Comparison of ENCODE assay signal across 30 cellular contexts in genomic region chrX:148259990-148260389, GRCh38.
"Had no signal": no experiment of that assay in that cellular context is flagged by ENCODE, and none has a peak within 500 bp of the region (broad histone marks: within the 10 kb centered on the region; RNA-seq: fewer than 3 reads in every experiment).

No MANE protein-coding gene starts in this region.

- H3K36me3 ChIP-seq: brain microvascular endothelial cell, WERI-Rb-1 had no signal

- H3K27ac ChIP-seq: brain microvascular endothelial cell, coronary artery, dorsolateral prefrontal cortex, WERI-Rb-1 had no signal

- H3K4me1 Mint-ChIP-seq: activated T-helper 17 cell treated with anti-CD3 and anti-CD28 coated beads, Interleukin-2, amount 50 U/mL, for 72 hours; central memory CD8-positive, alpha-beta T cell; endodermal cell; T-helper 17 cell had no signal

- ATAC-seq: activated CD4-positive, CD25-positive, alpha-beta regulatory T cell treated with anti-CD3 and anti-CD28 coated beads, Interleukin-2, amount 50 U/mL, for 24 hours; activated CD8-positive, alpha-beta T cell treated with anti-CD3 and anti-CD28 coated beads for 36 hours; activated T-cell treated with anti-CD3 and anti-CD28 coated beads, Interleukin-2, amount 50 U/mL, for 4 hours; activated T-helper 17 cell treated with anti-CD3 and anti-CD28 coated beads, Interleukin-2, amount 50 U/mL, for 72 hours; esophagus mucosa; T-helper 17 cell had no signal

- H3K4me3 ChIP-seq: coronary artery, dorsolateral prefrontal cortex had no signal

- H3K4me3 Mint-ChIP-seq: activated B cell treated with CpG ODN at 0.5 μM for 24 hours; activated CD8-positive, alpha-beta T cell treated with anti-CD3 and anti-CD28 coated beads for 36 hours; activated naive CD8-positive, alpha-beta T cell; activated T-cell treated with anti-CD3 and anti-CD28 coated beads, Interleukin-2, amount 50 U/mL, for 4 hours; activated T-helper 17 cell treated with anti-CD3 and anti-CD28 coated beads, Interleukin-2, amount 50 U/mL, for 72 hours; central memory CD8-positive, alpha-beta T cell; dendritic cell treated with granulocyte-macrophage colony-stimulating factor and Interleukin-4, amounts not matched to agents 40 ng/mL and 50 ng/mL, for 4 days; endodermal cell; T-helper 17 cell; T-helper 2 cell treated with Interferon-gamma antibody and Interleukin-4, amounts not matched to agents 5 μg/mL and 100 μg/mL, for 36 hours had no signal

- DNase-seq: activated B cell treated with CpG ODN at 0.5 μM for 24 hours; activated CD4-positive, alpha-beta T cell treated with anti-CD3 and anti-CD28 coated beads for 48 hours; activated CD4-positive, alpha-beta T cell treated with anti-CD3 and anti-CD28 coated beads, Interleukin-2, amount 50 U/mL, for 1 hour; activated CD4-positive, alpha-beta T cell treated with anti-CD3 and anti-CD28 coated beads, Interleukin-2, amount 50 U/mL, for 48 hours; activated CD8-positive, alpha-beta memory T cell treated with anti-CD3 and anti-CD28 coated beads for 24 hours; activated CD8-positive, alpha-beta T cell treated with anti-CD3 and anti-CD28 coated beads for 36 hours; activated effector memory CD4-positive, alpha-beta T cell treated with Interleukin-2 at 50 U/mL for 16 hours; activated gamma-delta T cell treated with Interleukin-2 at 50 U/mL for 16 hours; activated naive CD4-positive, alpha-beta T cell treated with anti-CD3 and anti-CD28 coated beads, Interleukin-2, amount 50 U/mL, for 16 hours; activated naive CD4-positive, alpha-beta T cell treated with Interleukin-2 at 50 U/mL for 16 hours; activated T-cell treated with anti-CD3 and anti-CD28 coated beads, Interleukin-2, amount 50 U/mL, for 4 hours; amniotic stem cell; anterior cingulate cortex; brain microvascular endothelial cell; dorsolateral prefrontal cortex; effector memory CD4-positive, alpha-beta T cell; endodermal cell; foreskin fibroblast; T-helper 1 cell; T-helper 17 cell; T1000; WERI-Rb-1 had no signal

- H3K27ac Mint-ChIP-seq: activated B cell treated with CpG ODN at 0.5 μM for 24 hours; activated CD8-positive, alpha-beta T cell treated with anti-CD3 and anti-CD28 coated beads for 36 hours; activated T-helper 17 cell treated with anti-CD3 and anti-CD28 coated beads, Interleukin-2, amount 50 U/mL, for 72 hours; dendritic cell treated with granulocyte-macrophage colony-stimulating factor and Interleukin-4, amounts not matched to agents 40 ng/mL and 50 ng/mL, for 4 days; endodermal cell; T-helper 17 cell; T-helper 2 cell treated with Interferon-gamma antibody and Interleukin-4, amounts not matched to agents 5 μg/mL and 100 μg/mL, for 36 hours had no signal

- H3K27me3 Mint-ChIP-seq: activated B cell treated with CpG ODN at 0.5 μM for 24 hours; activated CD8-positive, alpha-beta T cell treated with anti-CD3 and anti-CD28 coated beads for 36 hours; activated naive CD8-positive, alpha-beta T cell; activated T-helper 17 cell treated with anti-CD3 and anti-CD28 coated beads, Interleukin-2, amount 50 U/mL, for 72 hours; central memory CD8-positive, alpha-beta T cell; dendritic cell treated with granulocyte-macrophage colony-stimulating factor and Interleukin-4, amounts not matched to agents 40 ng/mL and 50 ng/mL, for 4 days; T-helper 17 cell had no signal

- H3K27me3 ChIP-seq: brain microvascular endothelial cell had no signal
